2 cellular contexts compared by ENCODE assay signal in the genomic region with DNA sequence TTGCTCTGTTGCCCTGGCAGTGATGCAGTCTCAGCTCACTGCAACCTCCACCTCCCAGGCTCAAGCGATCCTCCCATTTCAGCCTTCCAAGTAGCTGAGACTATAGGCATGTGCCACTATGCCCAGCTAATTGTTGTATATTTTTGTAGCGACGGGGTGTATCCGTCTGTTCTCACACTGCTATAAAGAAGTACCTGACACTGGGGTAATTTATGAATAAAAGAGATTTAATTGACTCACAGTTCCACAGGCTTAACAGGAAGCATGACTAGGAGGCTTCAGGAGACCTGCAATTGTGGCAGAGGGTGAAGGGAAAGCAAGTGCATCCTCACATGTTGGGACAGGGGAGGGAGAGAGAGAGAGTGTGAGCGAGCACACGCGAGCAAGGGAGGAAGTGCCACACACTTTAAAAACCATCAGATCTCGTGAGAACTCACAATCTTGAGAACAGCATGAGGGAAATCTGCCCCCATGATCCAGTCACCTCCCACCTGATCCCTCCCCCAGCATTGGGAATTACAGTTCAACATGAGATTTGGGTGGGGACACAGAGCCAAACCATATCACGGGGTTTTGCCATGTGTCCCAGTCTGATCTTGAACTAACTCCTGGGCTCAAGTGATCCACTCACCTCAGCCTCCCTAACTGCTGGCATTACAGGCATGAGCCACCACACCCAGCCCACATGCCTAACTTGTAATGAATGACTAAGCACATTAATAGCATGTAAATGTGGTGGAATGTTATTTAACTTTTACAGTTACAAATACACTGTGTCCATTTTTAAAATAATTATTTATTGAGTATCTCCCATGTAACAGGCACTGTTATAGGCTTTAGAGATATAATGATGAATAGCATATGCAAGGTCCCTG.
TF ChIP-seq lines count a peak whose summit lies in the region.

No MANE protein-coding gene starts in this region.

TF ChIP-seq in IMR-90, 13 proteins besides CTCF, POLR2A, EP300 and RAD21:
- TF ChIP-seq NFE2L2 (IDR thresholded peaks at IDR 0.05; ENCODE audit: low read depth, low read length) = peak; percentile 63; the same call in 1 of the 2 replicates
- TF ChIP-seq, protein P1, sequence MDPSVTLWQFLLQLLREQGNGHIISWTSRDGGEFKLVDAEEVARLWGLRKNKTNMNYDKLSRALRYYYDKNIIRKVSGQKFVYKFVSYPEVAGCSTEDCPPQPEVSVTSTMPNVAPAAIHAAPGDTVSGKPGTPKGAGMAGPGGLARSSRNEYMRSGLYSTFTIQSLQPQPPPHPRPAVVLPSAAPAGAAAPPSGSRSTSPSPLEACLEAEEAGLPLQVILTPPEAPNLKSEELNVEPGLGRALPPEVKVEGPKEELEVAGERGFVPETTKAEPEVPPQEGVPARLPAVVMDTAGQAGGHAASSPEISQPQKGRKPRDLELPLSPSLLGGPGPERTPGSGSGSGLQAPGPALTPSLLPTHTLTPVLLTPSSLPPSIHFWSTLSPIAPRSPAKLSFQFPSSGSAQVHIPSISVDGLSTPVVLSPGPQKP (IDR thresholded peaks at IDR 0.05; ENCODE audit: borderline replicate concordance, low read depth, low read length) = no peak

TF ChIP-seq in H1, 55 proteins besides CTCF, POLR2A, EP300 and RAD21:
- no peak for TF ChIP-seq TAF7 (optimal IDR thresholded peaks at IDR 0.05; ENCODE audit: borderline replicate concordance, low read depth, low read length)
- no peak for TF ChIP-seq CBX5 (IDR thresholded peaks at IDR 0.05; ENCODE audit: low read depth, low read length)
- TF ChIP-seq, protein P2, sequence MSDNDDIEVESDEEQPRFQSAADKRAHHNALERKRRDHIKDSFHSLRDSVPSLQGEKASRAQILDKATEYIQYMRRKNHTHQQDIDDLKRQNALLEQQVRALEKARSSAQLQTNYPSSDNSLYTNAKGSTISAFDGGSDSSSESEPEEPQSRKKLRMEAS (IDR thresholded peaks at IDR 0.05) = no peak
- TF ChIP-seq, protein P3, sequence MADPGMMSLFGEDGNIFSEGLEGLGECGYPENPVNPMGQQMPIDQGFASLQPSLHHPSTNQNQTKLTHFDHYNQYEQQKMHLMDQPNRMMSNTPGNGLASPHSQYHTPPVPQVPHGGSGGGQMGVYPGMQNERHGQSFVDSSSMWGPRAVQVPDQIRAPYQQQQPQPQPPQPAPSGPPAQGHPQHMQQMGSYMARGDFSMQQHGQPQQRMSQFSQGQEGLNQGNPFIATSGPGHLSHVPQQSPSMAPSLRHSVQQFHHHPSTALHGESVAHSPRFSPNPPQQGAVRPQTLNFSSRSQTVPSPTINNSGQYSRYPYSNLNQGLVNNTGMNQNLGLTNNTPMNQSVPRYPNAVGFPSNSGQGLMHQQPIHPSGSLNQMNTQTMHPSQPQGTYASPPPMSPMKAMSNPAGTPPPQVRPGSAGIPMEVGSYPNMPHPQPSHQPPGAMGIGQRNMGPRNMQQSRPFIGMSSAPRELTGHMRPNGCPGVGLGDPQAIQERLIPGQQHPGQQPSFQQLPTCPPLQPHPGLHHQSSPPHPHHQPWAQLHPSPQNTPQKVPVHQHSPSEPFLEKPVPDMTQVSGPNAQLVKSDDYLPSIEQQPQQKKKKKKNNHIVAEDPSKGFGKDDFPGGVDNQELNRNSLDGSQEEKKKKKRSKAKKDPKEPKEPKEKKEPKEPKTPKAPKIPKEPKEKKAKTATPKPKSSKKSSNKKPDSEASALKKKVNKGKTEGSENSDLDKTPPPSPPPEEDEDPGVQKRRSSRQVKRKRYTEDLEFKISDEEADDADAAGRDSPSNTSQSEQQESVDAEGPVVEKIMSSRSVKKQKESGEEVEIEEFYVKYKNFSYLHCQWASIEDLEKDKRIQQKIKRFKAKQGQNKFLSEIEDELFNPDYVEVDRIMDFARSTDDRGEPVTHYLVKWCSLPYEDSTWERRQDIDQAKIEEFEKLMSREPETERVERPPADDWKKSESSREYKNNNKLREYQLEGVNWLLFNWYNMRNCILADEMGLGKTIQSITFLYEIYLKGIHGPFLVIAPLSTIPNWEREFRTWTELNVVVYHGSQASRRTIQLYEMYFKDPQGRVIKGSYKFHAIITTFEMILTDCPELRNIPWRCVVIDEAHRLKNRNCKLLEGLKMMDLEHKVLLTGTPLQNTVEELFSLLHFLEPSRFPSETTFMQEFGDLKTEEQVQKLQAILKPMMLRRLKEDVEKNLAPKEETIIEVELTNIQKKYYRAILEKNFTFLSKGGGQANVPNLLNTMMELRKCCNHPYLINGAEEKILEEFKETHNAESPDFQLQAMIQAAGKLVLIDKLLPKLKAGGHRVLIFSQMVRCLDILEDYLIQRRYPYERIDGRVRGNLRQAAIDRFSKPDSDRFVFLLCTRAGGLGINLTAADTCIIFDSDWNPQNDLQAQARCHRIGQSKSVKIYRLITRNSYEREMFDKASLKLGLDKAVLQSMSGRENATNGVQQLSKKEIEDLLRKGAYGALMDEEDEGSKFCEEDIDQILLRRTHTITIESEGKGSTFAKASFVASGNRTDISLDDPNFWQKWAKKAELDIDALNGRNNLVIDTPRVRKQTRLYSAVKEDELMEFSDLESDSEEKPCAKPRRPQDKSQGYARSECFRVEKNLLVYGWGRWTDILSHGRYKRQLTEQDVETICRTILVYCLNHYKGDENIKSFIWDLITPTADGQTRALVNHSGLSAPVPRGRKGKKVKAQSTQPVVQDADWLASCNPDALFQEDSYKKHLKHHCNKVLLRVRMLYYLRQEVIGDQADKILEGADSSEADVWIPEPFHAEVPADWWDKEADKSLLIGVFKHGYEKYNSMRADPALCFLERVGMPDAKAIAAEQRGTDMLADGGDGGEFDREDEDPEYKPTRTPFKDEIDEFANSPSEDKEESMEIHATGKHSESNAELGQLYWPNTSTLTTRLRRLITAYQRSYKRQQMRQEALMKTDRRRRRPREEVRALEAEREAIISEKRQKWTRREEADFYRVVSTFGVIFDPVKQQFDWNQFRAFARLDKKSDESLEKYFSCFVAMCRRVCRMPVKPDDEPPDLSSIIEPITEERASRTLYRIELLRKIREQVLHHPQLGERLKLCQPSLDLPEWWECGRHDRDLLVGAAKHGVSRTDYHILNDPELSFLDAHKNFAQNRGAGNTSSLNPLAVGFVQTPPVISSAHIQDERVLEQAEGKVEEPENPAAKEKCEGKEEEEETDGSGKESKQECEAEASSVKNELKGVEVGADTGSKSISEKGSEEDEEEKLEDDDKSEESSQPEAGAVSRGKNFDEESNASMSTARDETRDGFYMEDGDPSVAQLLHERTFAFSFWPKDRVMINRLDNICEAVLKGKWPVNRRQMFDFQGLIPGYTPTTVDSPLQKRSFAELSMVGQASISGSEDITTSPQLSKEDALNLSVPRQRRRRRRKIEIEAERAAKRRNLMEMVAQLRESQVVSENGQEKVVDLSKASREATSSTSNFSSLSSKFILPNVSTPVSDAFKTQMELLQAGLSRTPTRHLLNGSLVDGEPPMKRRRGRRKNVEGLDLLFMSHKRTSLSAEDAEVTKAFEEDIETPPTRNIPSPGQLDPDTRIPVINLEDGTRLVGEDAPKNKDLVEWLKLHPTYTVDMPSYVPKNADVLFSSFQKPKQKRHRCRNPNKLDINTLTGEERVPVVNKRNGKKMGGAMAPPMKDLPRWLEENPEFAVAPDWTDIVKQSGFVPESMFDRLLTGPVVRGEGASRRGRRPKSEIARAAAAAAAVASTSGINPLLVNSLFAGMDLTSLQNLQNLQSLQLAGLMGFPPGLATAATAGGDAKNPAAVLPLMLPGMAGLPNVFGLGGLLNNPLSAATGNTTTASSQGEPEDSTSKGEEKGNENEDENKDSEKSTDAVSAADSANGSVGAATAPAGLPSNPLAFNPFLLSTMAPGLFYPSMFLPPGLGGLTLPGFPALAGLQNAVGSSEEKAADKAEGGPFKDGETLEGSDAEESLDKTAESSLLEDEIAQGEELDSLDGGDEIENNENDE (IDR thresholded peaks at IDR 0.05; ENCODE audit: insufficient replicate concordance, low read length) = no peak
- no peak for TF ChIP-seq SIRT6 (IDR thresholded peaks at IDR 0.05; ENCODE audit: low read length)
- no peak for TF ChIP-seq FOSL1 (IDR thresholded peaks at IDR 0.05; ENCODE audit: insufficient read depth, low read depth, low read length)
- no peak for TF ChIP-seq BCL11A (IDR thresholded peaks at IDR 0.05; ENCODE audit: low read depth in 2 of 2, low read length in 2 of 2)
- TF ChIP-seq NRF1 (IDR thresholded peaks at IDR 0.05; ENCODE audit: low read depth, low read length) = no peak
- no peak for TF ChIP-seq BACH1 (IDR thresholded peaks at IDR 0.05; ENCODE audit: low read length)
- no peak for TF ChIP-seq ZNF274 (IDR thresholded peaks at IDR 0.05; ENCODE audit: borderline replicate concordance, extremely low read depth, low read length)
- no peak for TF ChIP-seq PHF8 (conservative IDR thresholded peaks at IDR 0.05; ENCODE audit: low read depth, low read length)
- no peak for TF ChIP-seq POU5F1 (IDR thresholded peaks at IDR 0.05; ENCODE audit: low read depth, low read length)
- no peak for TF ChIP-seq EZH2 (IDR thresholded peaks at IDR 0.05; ENCODE audit: low read depth, low read length, severe bottlenecking)
- TF ChIP-seq ASH2L (IDR thresholded peaks at IDR 0.05; ENCODE audit: low read length) = no peak
- TF ChIP-seq CTBP2 (IDR thresholded peaks at IDR 0.05; ENCODE audit: borderline replicate concordance, insufficient read depth, insufficient read length, low read length) = no peak
